Comparison of ENCODE assay signal across 8 cellular contexts in the genomic region with DNA sequence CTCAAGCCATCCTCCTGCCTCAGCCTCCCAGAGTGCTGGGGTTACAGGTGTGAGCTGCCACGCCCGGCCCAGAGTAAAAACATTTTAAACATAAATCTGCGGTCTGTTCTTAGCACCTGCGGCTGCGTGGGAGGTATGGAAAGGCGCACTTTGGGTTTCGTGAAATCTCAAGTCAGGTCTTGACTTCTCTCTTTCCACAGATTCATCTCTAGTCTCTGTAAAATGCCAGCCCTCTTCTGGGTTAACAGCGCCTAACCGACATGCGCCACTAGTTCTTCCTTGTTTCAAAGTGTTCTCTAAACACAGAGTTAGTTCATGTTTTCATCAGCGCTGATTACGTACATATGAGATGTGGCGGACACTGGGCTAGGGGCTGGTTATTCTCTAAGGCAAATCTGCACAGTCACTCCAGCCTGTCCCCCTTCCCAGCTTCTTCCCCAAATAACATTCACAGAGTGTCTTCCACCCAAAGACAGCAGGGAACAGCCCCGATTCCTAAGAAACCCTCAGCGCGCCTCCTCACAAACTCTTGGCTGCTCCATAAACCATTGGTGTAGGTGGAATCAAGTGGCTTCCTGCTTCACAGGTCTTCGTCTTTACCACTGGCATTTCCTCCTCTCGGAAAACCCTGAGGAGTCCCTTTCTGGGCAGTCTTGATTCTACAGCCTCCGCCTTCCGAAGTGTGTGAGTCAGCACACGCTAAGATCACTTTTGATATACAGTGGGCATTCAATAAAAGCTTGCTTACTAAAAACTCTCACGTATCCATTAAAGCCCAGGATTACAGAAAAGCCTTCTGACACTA. TPM values are rescaled to one million over a fixed set of nuclear protein-coding genes. Genes with fewer than 3 reads are reported as not detected.
DNase-seq lines count a peak whose midpoint lies in the region; ATAC-seq and TF ChIP-seq lines count a peak whose summit lies in the region.

No MANE protein-coding gene starts in this region.

- H3K36me3 ChIP-seq in A673 (ENCODE audit: insufficient read depth, low read length, poor library complexity, severe bottlenecking): no peaks in the 10 kb centered on the region

- in situ Hi-C loops in astrocyte of the spinal cord (cut with HindIII; ENCODE audit: low sequenced_read_pairs): no loop called here

- POLR2A ChIA-PET in A673 (lab: Charles Lee; ENCODE audit: low non-redundant PET) (interaction anchor here (0.6 kb wide), 1 partner anchor 237 kb away, joined by 4 read pairs; no protein-coding TSS in a partner anchor), T-cell (lab: Charles Lee) (interaction anchor here in 1 of 2 donors (0.6 kb wide), 1 partner anchor 311 kb away, joined by 3 read pairs; no protein-coding TSS in a partner anchor)

- peaks cover 3% of the 10 kb centered on the region for H3K4me1 ChIP-seq in A673 (ENCODE audit: insufficient read depth, low read length, poor library complexity, severe bottlenecking)

- ATAC-seq in GM19023 (IDR thresholded peaks at IDR 0.05; ENCODE audit: unreplicated experiment) (peak; percentile 32), T-cell (replicated peaks in 1 of 4) (peak; percentile 25 to 59 (median 33))

- TF ChIP-seq CTCF in A673 (conservative IDR thresholded peaks at IDR 0.05; ENCODE audit: low read depth, low read length): no peak
- TF ChIP-seq CTCF in astrocyte of the spinal cord (IDR thresholded peaks at IDR 0.05; ENCODE audit: low read depth, low read length): no peak

- CTCF ChIA-PET in A673 (lab: Charles Lee): no interaction called here
- CTCF ChIA-PET in T-cell (lab: Charles Lee): no interaction called here

- peak; percentile 73 for DNase-seq in A673 (ENCODE audit: low spot score)
- peak; percentile 63 for DNase-seq in HK-2 (ENCODE audit: unreplicated experiment)
- peak in 31 of 34 experiments; percentile 12 to 67 (median 28) for DNase-seq in T-cell
- peak; percentile 90 for DNase-seq in astrocyte of the spinal cord (ENCODE audit: low read depth, low spot score)
- peak; percentile 86 for DNase-seq in islet precursor cell
- DNase-seq in stimulated activated CD4-positive, alpha-beta T cell treated with anti-CD3 and anti-CD28 coated beads, Interleukin-1b, Interleukin-23, amount 100 ng/mL, for 4 hours (ENCODE audit: low read depth in 2 of 2): peak; percentile 44 to 51
- DNase-seq in nucleus accumbens (lab: John Stamatoyannopoulos, UW): no peak

- no peaks in the 10 kb centered on the region for H3K27me3 ChIP-seq in A673 (replicated peaks; ENCODE audit: insufficient read depth, low read depth, low read length, poor library complexity)

- no peaks in the 10 kb centered on the region for H3K27me3 Mint-ChIP-seq in T-cell

- no peaks in the 10 kb centered on the region for H3K9me3 Mint-ChIP-seq in T-cell

- intact Hi-C loops in A673 (cut with micrococcal nuclease; ENCODE audit: unreplicated experiment): no loop called here

- TSS peak; percentile 55 for BruUV-seq in A673 (replicated peaks; lab: Mats Ljungman, UMichigan)

- peaks cover 41 to 46% (median 42%) of the 10 kb centered on the region in 3 donors for H3K4me1 Mint-ChIP-seq in T-cell

- peak overlapping the region; percentile 88 to 96 for H3K27ac Mint-ChIP-seq in T-cell

- peaks cover 10% of the 10 kb centered on the region for H3K36me3 Mint-ChIP-seq in T-cell

- H3K27ac ChIP-seq in A673 (ENCODE audit: low read depth, low read length, poor library complexity, severe bottlenecking): peak overlapping the region; percentile 76

- peak overlapping the region; percentile 73 for H3K4me3 ChIP-seq in A673 (ENCODE audit: low read depth, low read length, poor library complexity, severe bottlenecking)
- peak overlapping the region; percentile 73 for H3K4me3 ChIP-seq in astrocyte of the spinal cord (ENCODE audit: low read depth, low read length)

- peak overlapping the region; percentile 87 to 98 (median 93) for H3K4me3 Mint-ChIP-seq in T-cell

- no peaks in the 10 kb centered on the region for H3K9me3 ChIP-seq in A673 (ENCODE audit: low read depth, low read length, poor library complexity, severe bottlenecking)

RNA-seq across cellular contexts. Expression of a gene that starts 1.4 kb away (rescaled TPM):
- total RNA-seq in A673 (2021) (64.5 and 66.8 TPM in 2 replicates), T-cell (10 to 100 TPM; 50.3 to 77.7 (median 58.2) TPM)

Comparison
In these comparisons a context has a peak if more than half of its experiments do, and no peak if none do; other contexts are left out.
1. DNase-seq: peak in A673 (single experiment), HK-2 (single experiment), T-cell (31 of 34), astrocyte of the spinal cord (single experiment), islet precursor cell (single experiment) and stimulated activated CD4-positive, alpha-beta T cell treated with anti-CD3 and anti-CD28 coated beads, Interleukin-1b, Interleukin-23, amount 100 ng/mL, for 4 hours (2 of 2); none in nucleus accumbens (0 of 56).